10 cellular contexts compared by ENCODE assay signal in genomic region chr11:15826008-15826650, GRCh38.
"Had no signal": no experiment of that assay in that cellular context is flagged by ENCODE, and none has a peak within 500 bp of the region (broad histone marks: within the 10 kb centered on the region; RNA-seq: fewer than 3 reads in every experiment).

No MANE protein-coding gene starts in this region.

- H3K4me3 Mint-ChIP-seq: activated naive CD8-positive, alpha-beta T cell treated with anti-CD3 and anti-CD28 coated beads, Interleukin-2, amount 10 ng/mL, durations not matched to agents 7 days and 5 days; activated T-cell treated with anti-CD3 and anti-CD28 coated beads, Interleukin-2, amount 50 U/mL, for 72 hours; natural killer cell; stimulated activated effector memory CD8-positive, alpha-beta T cell treated with anti-CD3 and anti-CD28 coated beads, Interleukin-12 subunit alpha, Interleukin-12 subunit beta, amount 100 ng/mL, for 72 hours; T-helper 17 cell had no signal

- H3K9me3 ChIP-seq: tibial artery, uterus had no signal

- H3K27ac Mint-ChIP-seq: activated naive CD8-positive, alpha-beta T cell treated with anti-CD3 and anti-CD28 coated beads, Interleukin-2, amount 10 ng/mL, durations not matched to agents 7 days and 5 days; activated T-cell treated with anti-CD3 and anti-CD28 coated beads, Interleukin-2, amount 50 U/mL, for 72 hours; natural killer cell; stimulated activated effector memory CD8-positive, alpha-beta T cell treated with anti-CD3 and anti-CD28 coated beads, Interleukin-12 subunit alpha, Interleukin-12 subunit beta, amount 100 ng/mL, for 72 hours; T-helper 17 cell had no signal

- H3K36me3 Mint-ChIP-seq: activated naive CD8-positive, alpha-beta T cell treated with anti-CD3 and anti-CD28 coated beads, Interleukin-2, amount 10 ng/mL, durations not matched to agents 7 days and 5 days; natural killer cell; stimulated activated effector memory CD8-positive, alpha-beta T cell treated with anti-CD3 and anti-CD28 coated beads, Interleukin-12 subunit alpha, Interleukin-12 subunit beta, amount 100 ng/mL, for 72 hours had no signal

- H3K4me1 Mint-ChIP-seq: activated naive CD8-positive, alpha-beta T cell treated with anti-CD3 and anti-CD28 coated beads, Interleukin-2, amount 10 ng/mL, durations not matched to agents 7 days and 5 days; natural killer cell; stimulated activated effector memory CD8-positive, alpha-beta T cell treated with anti-CD3 and anti-CD28 coated beads, Interleukin-12 subunit alpha, Interleukin-12 subunit beta, amount 100 ng/mL, for 72 hours; T-helper 17 cell had no signal

- H3K36me3 ChIP-seq: tibial artery, uterus, WERI-Rb-1 had no signal

- H3K4me1 ChIP-seq: uterus had no signal

- H3K27me3 ChIP-seq: tibial artery, uterus had no signal

- ATAC-seq: natural killer cell; stimulated activated effector memory CD8-positive, alpha-beta T cell treated with anti-CD3 and anti-CD28 coated beads, Interleukin-12 subunit alpha, Interleukin-12 subunit beta, amount 100 ng/mL, for 72 hours; T-helper 17 cell had no signal

- H3K27ac ChIP-seq: dorsolateral prefrontal cortex, tibial artery, uterus, WERI-Rb-1 had no signal

- DNase-seq: activated CD4-positive, alpha-beta T cell treated with anti-CD3 and anti-CD28 coated beads for 4 hours; natural killer cell; T-helper 17 cell; tibial artery; uterus had no signal

- H3K4me3 ChIP-seq: dorsolateral prefrontal cortex, tibial artery, uterus had no signal

- H3K9me3 Mint-ChIP-seq: activated naive CD8-positive, alpha-beta T cell treated with anti-CD3 and anti-CD28 coated beads, Interleukin-2, amount 10 ng/mL, durations not matched to agents 7 days and 5 days; activated T-cell treated with anti-CD3 and anti-CD28 coated beads, Interleukin-2, amount 50 U/mL, for 72 hours; natural killer cell had no signal
